In the genomic region with DNA sequence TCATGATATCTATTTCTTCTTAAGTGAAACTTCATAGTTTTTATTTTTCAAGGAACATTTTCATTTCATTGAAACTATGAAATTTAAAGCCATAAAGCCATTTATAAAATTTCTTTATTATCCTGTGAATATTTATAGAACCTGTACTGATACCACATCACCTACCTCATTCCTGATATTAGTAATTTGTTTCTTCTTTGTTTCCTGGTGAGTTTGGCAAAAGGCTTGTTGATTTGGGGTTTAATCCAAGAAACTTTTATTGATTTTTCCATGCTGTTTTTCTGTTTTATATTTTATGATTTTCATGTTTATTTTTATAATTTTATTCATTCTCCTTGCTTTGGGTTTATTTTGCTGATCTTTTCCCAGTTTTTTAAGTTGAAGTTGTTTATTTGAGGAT, we compare ENCODE assay signal across 32 cellular contexts.
"Had no signal": no experiment of that assay in that cellular context is flagged by ENCODE, and none has a peak within 500 bp of the region (broad histone marks: within the 10 kb centered on the region; RNA-seq: fewer than 3 reads in every experiment).

No MANE protein-coding gene starts in this region.

- ATAC-seq: activated CD4-positive, alpha-beta T cell treated with anti-CD3 and anti-CD28 coated beads for 36 hours; activated CD8-positive, alpha-beta T cell treated with anti-CD3 and anti-CD28 coated beads, Interleukin-2, amount 10 ng/mL, durations not matched to agents 7 days and 5 days; activated T-cell treated with anti-CD3 and anti-CD28 coated beads, Interleukin-2, amount 50 U/mL, for 72 hours; effector memory CD8-positive, alpha-beta T cell; foreskin keratinocyte; gastrocnemius medialis; heart left ventricle had no signal

- FAIRE-seq: astrocyte, bronchial epithelial cell, colon had no signal

- H3K4me3 ChIP-seq: esophagus muscularis mucosa, gastrocnemius medialis, heart left ventricle had no signal

- H3K27me3 ChIP-seq: brain microvascular endothelial cell, esophagus muscularis mucosa, foreskin keratinocyte, gastrocnemius medialis, heart left ventricle had no signal

- H3K27ac ChIP-seq: brain microvascular endothelial cell, esophagus muscularis mucosa, foreskin keratinocyte, gastrocnemius medialis, heart left ventricle had no signal

- H3K4me1 Mint-ChIP-seq: activated CD4-positive, alpha-beta T cell treated with anti-CD3 and anti-CD28 coated beads for 36 hours; activated CD4-positive, alpha-beta T cell treated with anti-CD3 and anti-CD28 coated beads, Interleukin-2, amount 10 ng/mL, durations not matched to agents 24 days and 14 days had no signal

- H3K4me1 ChIP-seq: esophagus muscularis mucosa, foreskin keratinocyte, gastrocnemius medialis, heart left ventricle had no signal

- H3K4me3 Mint-ChIP-seq: activated CD4-positive, alpha-beta memory T cell treated with anti-CD3 and anti-CD28 coated beads for 36 hours; activated CD4-positive, alpha-beta T cell treated with anti-CD3 and anti-CD28 coated beads for 36 hours; activated CD4-positive, alpha-beta T cell treated with anti-CD3 and anti-CD28 coated beads, Interleukin-2, amount 10 ng/mL, durations not matched to agents 24 days and 14 days; activated CD8-positive, alpha-beta T cell treated with anti-CD3 and anti-CD28 coated beads, Interleukin-2, amount 10 ng/mL, durations not matched to agents 7 days and 5 days; activated naive CD8-positive, alpha-beta T cell; activated T-cell treated with anti-CD3 and anti-CD28 coated beads, Interleukin-2, amount 50 U/mL, for 24 hours; activated T-cell treated with anti-CD3 and anti-CD28 coated beads, Interleukin-2, amount 50 U/mL, for 72 hours; effector memory CD8-positive, alpha-beta T cell had no signal

- H3K9me3 ChIP-seq: gastrocnemius medialis had no signal

- H3K27ac Mint-ChIP-seq: activated CD4-positive, alpha-beta memory T cell treated with anti-CD3 and anti-CD28 coated beads for 36 hours; activated CD4-positive, alpha-beta T cell treated with anti-CD3 and anti-CD28 coated beads for 36 hours; activated CD4-positive, alpha-beta T cell treated with anti-CD3 and anti-CD28 coated beads, Interleukin-2, amount 10 ng/mL, durations not matched to agents 24 days and 14 days; activated CD8-positive, alpha-beta T cell treated with anti-CD3 and anti-CD28 coated beads, Interleukin-2, amount 10 ng/mL, durations not matched to agents 7 days and 5 days; activated naive CD8-positive, alpha-beta T cell; activated T-cell treated with anti-CD3 and anti-CD28 coated beads, Interleukin-2, amount 50 U/mL, for 24 hours; activated T-cell treated with anti-CD3 and anti-CD28 coated beads, Interleukin-2, amount 50 U/mL, for 72 hours; effector memory CD8-positive, alpha-beta T cell had no signal

- H3K36me3 ChIP-seq: brain microvascular endothelial cell, esophagus muscularis mucosa, gastrocnemius medialis, heart left ventricle had no signal

- H3K36me3 Mint-ChIP-seq: activated CD4-positive, alpha-beta memory T cell treated with anti-CD3 and anti-CD28 coated beads for 36 hours; activated naive CD8-positive, alpha-beta T cell had no signal

- DNase-seq: activated CD4-positive, alpha-beta memory T cell treated with anti-CD3 and anti-CD28 coated beads for 36 hours; activated CD4-positive, alpha-beta T cell treated with anti-CD3 and anti-CD28 coated beads for 36 hours; activated CD4-positive, alpha-beta T cell treated with anti-CD3 and anti-CD28 coated beads, Interleukin-2, amount 10 ng/mL, durations not matched to agents 24 days and 14 days; activated CD4-positive, CD25-positive, alpha-beta regulatory T cell; activated CD4-positive, CD25-positive, alpha-beta regulatory T cell treated with anti-CD3 and anti-CD28 coated beads, Interleukin-2, amount 50 U/mL, for 72 hours; activated CD8-positive, alpha-beta memory T cell treated with anti-CD3 and anti-CD28 coated beads, Interleukin-2, amount 50 U/mL, for 48 hours; activated CD8-positive, alpha-beta T cell treated with anti-CD3 and anti-CD28 coated beads, Interleukin-2, amount 10 ng/mL, durations not matched to agents 7 days and 5 days; activated gamma-delta T cell; activated naive CD4-positive, alpha-beta T cell; activated naive CD4-positive, alpha-beta T cell treated with anti-CD3 and anti-CD28 coated beads, Interleukin-2, amount 50 U/mL, for 16 hours; activated T-cell treated with anti-CD3 and anti-CD28 coated beads for 4 hours; activated T-cell treated with anti-CD3 and anti-CD28 coated beads, Interleukin-2, amount 50 U/mL, for 24 hours; activated T-cell treated with anti-CD3 and anti-CD28 coated beads, Interleukin-2, amount 50 U/mL, for 72 hours; amniotic stem cell; anterior cingulate cortex; brain microvascular endothelial cell; caudate nucleus; cortex of kidney; dermis blood vessel endothelial cell; effector CD4-positive, alpha-beta T cell; effector memory CD8-positive, alpha-beta T cell; erythroblast; foreskin keratinocyte; gastrocnemius medialis; glutamatergic neuron; heart left ventricle; T-helper 2 cell had no signal

- H3K27me3 Mint-ChIP-seq: activated CD4-positive, alpha-beta memory T cell treated with anti-CD3 and anti-CD28 coated beads for 36 hours; activated CD4-positive, alpha-beta T cell treated with anti-CD3 and anti-CD28 coated beads for 36 hours; activated CD4-positive, alpha-beta T cell treated with anti-CD3 and anti-CD28 coated beads, Interleukin-2, amount 10 ng/mL, durations not matched to agents 24 days and 14 days; activated naive CD8-positive, alpha-beta T cell; activated T-cell treated with anti-CD3 and anti-CD28 coated beads, Interleukin-2, amount 50 U/mL, for 24 hours; effector memory CD8-positive, alpha-beta T cell had no signal
